ENCODE assay signal across 2 cellular contexts in the genomic region with DNA sequence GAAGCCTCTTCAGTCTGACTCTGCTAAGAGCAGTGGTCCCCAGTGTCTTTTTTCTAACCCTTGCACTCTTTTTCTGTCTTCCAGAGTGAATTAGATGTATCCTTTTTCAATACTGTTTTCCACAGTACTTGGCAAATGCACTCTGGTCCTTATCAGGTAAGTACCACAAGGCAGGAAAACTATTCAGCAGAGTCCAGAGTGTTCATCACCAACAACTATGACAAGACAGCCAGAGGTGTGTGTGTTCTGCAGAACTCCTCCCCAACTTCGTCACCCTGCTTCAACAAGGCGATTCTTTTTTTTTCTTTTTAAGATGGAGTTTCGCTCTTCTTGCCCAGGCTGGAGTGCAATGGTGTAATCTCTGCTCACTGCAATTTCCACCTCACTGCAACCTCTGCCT.
TF ChIP-seq lines count a peak whose summit lies in the region.

No MANE protein-coding gene starts in this region.

TF ChIP-seq in A549, 52 proteins besides CTCF, POLR2A, EP300 and RAD21:
- TF ChIP-seq ESRRA (IDR thresholded peaks at IDR 0.05; ENCODE audit: borderline replicate concordance, low read length) (no peak), ZSCAN20 (CRISPR knock-in tag; IDR thresholded peaks at IDR 0.05) (no peak), TP53 (CRISPR knock-in tag; IDR thresholded peaks at IDR 0.05) (no peak), MYC (IDR thresholded peaks at IDR 0.05; ENCODE audit: borderline replicate concordance, low read length) (no peak), HDAC2 (IDR thresholded peaks at IDR 0.05) (no peak), ZFP36 (IDR thresholded peaks at IDR 0.05; ENCODE audit: borderline replicate concordance, partially characterized antibody) (no peak), CBX8 (IDR thresholded peaks at IDR 0.05) (no peak), FOSL2 (IDR thresholded peaks at IDR 0.05) (no peak), FOSL2 (CRISPR knock-in tag; IDR thresholded peaks at IDR 0.05) (no peak), NFE2L2 (conservative IDR thresholded peaks at IDR 0.05; ENCODE audit: low read length) (no peak), JUN (IDR thresholded peaks at IDR 0.05) (no peak), HOXB13 (CRISPR knock-in tag; IDR thresholded peaks at IDR 0.05; ENCODE audit: low read depth) (no peak)
- TF ChIP-seq, protein P1, sequence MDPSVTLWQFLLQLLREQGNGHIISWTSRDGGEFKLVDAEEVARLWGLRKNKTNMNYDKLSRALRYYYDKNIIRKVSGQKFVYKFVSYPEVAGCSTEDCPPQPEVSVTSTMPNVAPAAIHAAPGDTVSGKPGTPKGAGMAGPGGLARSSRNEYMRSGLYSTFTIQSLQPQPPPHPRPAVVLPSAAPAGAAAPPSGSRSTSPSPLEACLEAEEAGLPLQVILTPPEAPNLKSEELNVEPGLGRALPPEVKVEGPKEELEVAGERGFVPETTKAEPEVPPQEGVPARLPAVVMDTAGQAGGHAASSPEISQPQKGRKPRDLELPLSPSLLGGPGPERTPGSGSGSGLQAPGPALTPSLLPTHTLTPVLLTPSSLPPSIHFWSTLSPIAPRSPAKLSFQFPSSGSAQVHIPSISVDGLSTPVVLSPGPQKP (IDR thresholded peaks at IDR 0.05; ENCODE audit: low read depth, low read length) = no peak

TF ChIP-seq in IMR-90, 13 proteins besides CTCF, POLR2A, EP300 and RAD21:
- TF ChIP-seq MXI1 (IDR thresholded peaks at IDR 0.05; ENCODE audit: borderline replicate concordance, low read depth, low read length) = no peak
- no peak for TF ChIP-seq NFE2L2 (IDR thresholded peaks at IDR 0.05; ENCODE audit: low read depth, low read length)
- TF ChIP-seq CEBPB (IDR thresholded peaks at IDR 0.05; ENCODE audit: low read depth, low read length) = no peak
- TF ChIP-seq, protein P2, sequence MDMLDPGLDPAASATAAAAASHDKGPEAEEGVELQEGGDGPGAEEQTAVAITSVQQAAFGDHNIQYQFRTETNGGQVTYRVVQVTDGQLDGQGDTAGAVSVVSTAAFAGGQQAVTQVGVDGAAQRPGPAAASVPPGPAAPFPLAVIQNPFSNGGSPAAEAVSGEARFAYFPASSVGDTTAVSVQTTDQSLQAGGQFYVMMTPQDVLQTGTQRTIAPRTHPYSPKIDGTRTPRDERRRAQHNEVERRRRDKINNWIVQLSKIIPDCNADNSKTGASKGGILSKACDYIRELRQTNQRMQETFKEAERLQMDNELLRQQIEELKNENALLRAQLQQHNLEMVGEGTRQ (IDR thresholded peaks at IDR 0.05; ENCODE audit: low read depth, low read length) = no peak
- TF ChIP-seq, protein P1 (IDR thresholded peaks at IDR 0.05; ENCODE audit: borderline replicate concordance, low read depth, low read length) = no peak
